ENCODE assay signal across 8 cellular contexts in the genomic region with DNA sequence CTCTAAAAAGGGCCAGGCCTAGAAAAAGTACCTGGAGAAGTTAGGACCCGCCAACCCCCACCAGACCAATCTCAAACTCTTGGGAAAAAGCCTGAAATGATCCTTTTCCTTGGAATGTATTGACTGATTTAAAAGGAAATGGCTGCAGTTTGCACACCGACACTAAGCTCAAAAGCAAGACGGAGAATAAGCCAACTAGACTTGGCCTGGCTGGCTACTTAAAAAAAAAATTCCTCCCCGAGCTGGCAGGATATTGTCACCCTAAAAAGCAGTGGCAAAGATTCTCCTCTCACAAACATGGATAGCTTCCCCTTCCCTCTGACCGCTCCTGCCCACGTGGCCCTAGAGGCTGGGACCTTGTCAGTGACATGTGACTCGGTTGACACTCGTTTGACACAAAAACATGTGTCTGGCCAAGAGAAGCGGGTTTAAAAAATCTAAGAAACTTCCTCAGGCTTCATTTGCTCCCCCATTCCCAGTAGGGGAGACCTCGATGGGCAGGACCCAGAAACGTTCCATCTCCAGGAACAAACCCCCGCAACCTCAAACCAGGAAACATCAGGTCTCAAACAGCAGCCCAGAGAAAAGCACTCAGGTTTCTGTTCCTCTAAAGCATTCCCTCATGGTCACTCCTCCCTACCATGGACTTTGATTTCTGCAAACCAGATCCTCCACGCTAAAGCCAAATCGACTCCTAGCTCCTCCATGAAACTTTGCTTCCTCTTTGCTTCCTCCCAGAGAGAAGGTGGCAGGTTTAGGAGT. TPM values are rescaled to one million over a fixed set of nuclear protein-coding genes. Genes with fewer than 3 reads are reported as not detected.
A peak's percentile ranks its signal among the peaks of the same experiment; 100 is the strongest.
DNase-seq lines count a peak whose midpoint lies in the region; ATAC-seq, FAIRE-seq and TF ChIP-seq lines count a peak whose summit lies in the region.

No MANE protein-coding gene starts in this region.

- H4K20me1 ChIP-seq in smooth muscle cell (ENCODE audit: low read depth) = no peaks in the 10 kb centered on the region

- H3K36me3 ChIP-seq in HUES48 (ENCODE audit: control insufficient read depth, insufficient read depth, low read length) = no peaks in the 10 kb centered on the region
- no peaks in the 10 kb centered on the region for H3K36me3 ChIP-seq in smooth muscle cell (ENCODE audit: low read depth)

- TF ChIP-seq POLR2A in A549 (IDR thresholded peaks at IDR 0.05; ENCODE audit: low read length) = no peak

- TF ChIP-seq CTCF in A549 (IDR thresholded peaks at IDR 0.05) (no peak), smooth muscle cell (IDR thresholded peaks at IDR 0.05; ENCODE audit: borderline replicate concordance, insufficient read depth, poor library complexity, severe bottlenecking) (no peak)

- no peaks in the 10 kb centered on the region for H3K9me3 Mint-ChIP-seq in immature natural killer cell

- no peak for ATAC-seq in A549
- no peak for ATAC-seq in GM21447 (IDR thresholded peaks at IDR 0.05; ENCODE audit: unreplicated experiment)
- no peak for ATAC-seq in HG03025 (IDR thresholded peaks at IDR 0.05; ENCODE audit: low FRiP score, unreplicated experiment)

- H3K4me1 ChIP-seq in A549 = peaks cover 14% of the 10 kb centered on the region; the same call in 1 of the 3 replicates
- H3K4me1 ChIP-seq in HUES48 (ENCODE audit: control insufficient read depth, insufficient read depth, low read length) = peaks cover 5% of the 10 kb centered on the region; the same call in 1 of the 2 replicates
- H3K4me1 ChIP-seq in smooth muscle cell (ENCODE audit: low read depth) = peaks cover 3% of the 10 kb centered on the region

- H3K27ac ChIP-seq in A549 (peak overlapping the region in 1 of 2 experiments; percentile 100; a peak in 3 of 6 replicates), HUES48 (ENCODE audit: low read depth, low read length) (peak overlapping the region; percentile 59), angular gyrus (ENCODE audit: low read depth, low read length) (peak overlapping the region; percentile 37), smooth muscle cell (ENCODE audit: low read depth) (peak overlapping the region; percentile 100)

- no peaks in the 10 kb centered on the region for H3K27me3 ChIP-seq in HUES48 (ENCODE audit: control insufficient read depth, insufficient read depth, low read length)
- no peaks in the 10 kb centered on the region for H3K27me3 ChIP-seq in smooth muscle cell (ENCODE audit: low read depth)

- H3K4me3 Mint-ChIP-seq in immature natural killer cell = peak overlapping the region; percentile 75 to 97 (median 80)

- DNase-seq in A549 (ENCODE audit: low read depth in 1 of 2, low spot score in 1 of 2) = no peak
- DNase-seq in immature natural killer cell = no peak
- DNase-seq in smooth muscle cell (lab: John Stamatoyannopoulos, UW; ENCODE audit: unreplicated experiment) = no peak
- no peak for DNase-seq in NCI-H345 (lab: John Stamatoyannopoulos, UW)

- POLR2A ChIA-PET in A549 (lab: Yijun Ruan, JAX) = no interaction called here

- H3K4me2 ChIP-seq in A549 = peak overlapping the region; percentile 50
- no peak overlapping the region for H3K4me2 ChIP-seq in smooth muscle cell

- H3K27ac Mint-ChIP-seq in immature natural killer cell = peak overlapping the region; percentile 91 to 100 (median 97)

- CTCF ChIA-PET in A549 (lab: Yijun Ruan, JAX) = interaction anchor here (0.5 to 1.8 kb wide), 4 partner anchors 26 to 693 kb away, joined by 3 to 5 read pairs (median 4); partner anchors contain the start of gene IL27RA

- no peak overlapping the region for H2AFZ ChIP-seq in smooth muscle cell (ENCODE audit: low read depth)

- peaks cover 25% of the 10 kb centered on the region for H3K79me2 ChIP-seq in smooth muscle cell (ENCODE audit: low read depth)

- no peak for FAIRE-seq in A549 (lab: Jason Lieb, UNC)

- peaks cover 19 to 39% (median 27%) of the 10 kb centered on the region in 3 donors for H3K27me3 Mint-ChIP-seq in immature natural killer cell (ENCODE audit: low read depth in 3 of 3)

- H3K36me3 Mint-ChIP-seq in immature natural killer cell = no peaks in the 10 kb centered on the region

- H3K9me3 ChIP-seq in A549 (no peaks in the 10 kb centered on the region), HUES48 (ENCODE audit: control insufficient read depth, insufficient read depth, low read length) (no peaks in the 10 kb centered on the region), smooth muscle cell (replicated peaks; ENCODE audit: low read depth) (no peaks in the 10 kb centered on the region)

- WGBS in A549 (ENCODE audit: missing lambda C conversion rate) = 71% methylated on average over 14 of the region's 14 CpGs
- 79% methylated on average over 14 of the region's 14 CpGs for WGBS in smooth muscle cell (ENCODE audit: low lambda C conversion rate)

- H3F3A ChIP-seq in smooth muscle cell (ENCODE audit: low read depth) = peaks cover 22% of the 10 kb centered on the region

- H3K4me1 Mint-ChIP-seq in immature natural killer cell = peaks cover 39 to 45% of the 10 kb centered on the region in 2 donors

- H3K9ac ChIP-seq in HUES48 (ENCODE audit: low read depth, low read length) = no peak overlapping the region
- H3K9ac ChIP-seq in smooth muscle cell (ENCODE audit: low read depth) = no peak overlapping the region

- TF ChIP-seq RAD21 in A549 (conservative IDR thresholded peaks at IDR 0.05 in 1 of 2, IDR thresholded peaks at IDR 0.05 in 1 of 2) = no peak

- H3K4me3 ChIP-seq in A549 (peak overlapping the region; percentile 74), HUES48 (ENCODE audit: low read depth, low read length) (peak overlapping the region; percentile 41; the same call in 1 of the 2 replicates), smooth muscle cell (peak overlapping the region; percentile 82)

- no peak for TF ChIP-seq EP300 in A549 (IDR thresholded peaks at IDR 0.05)

TF ChIP-seq in A549, 52 proteins besides CTCF, POLR2A, EP300 and RAD21 (continues in another document):
- TF ChIP-seq POLR2AphosphoS2 (conservative IDR thresholded peaks at IDR 0.05; ENCODE audit: low read length) (no peak), GATA3 (IDR thresholded peaks at IDR 0.05; ENCODE audit: borderline replicate concordance) (no peak), EHF (CRISPR knock-in tag; IDR thresholded peaks at IDR 0.05) (no peak), BHLHE40 (IDR thresholded peaks at IDR 0.05; ENCODE audit: low read depth, low read length) (no peak), JUN (IDR thresholded peaks at IDR 0.05) (no peak), RARB (CRISPR knock-in tag; IDR thresholded peaks at IDR 0.05) (no peak)
- TF ChIP-seq, protein P1, sequence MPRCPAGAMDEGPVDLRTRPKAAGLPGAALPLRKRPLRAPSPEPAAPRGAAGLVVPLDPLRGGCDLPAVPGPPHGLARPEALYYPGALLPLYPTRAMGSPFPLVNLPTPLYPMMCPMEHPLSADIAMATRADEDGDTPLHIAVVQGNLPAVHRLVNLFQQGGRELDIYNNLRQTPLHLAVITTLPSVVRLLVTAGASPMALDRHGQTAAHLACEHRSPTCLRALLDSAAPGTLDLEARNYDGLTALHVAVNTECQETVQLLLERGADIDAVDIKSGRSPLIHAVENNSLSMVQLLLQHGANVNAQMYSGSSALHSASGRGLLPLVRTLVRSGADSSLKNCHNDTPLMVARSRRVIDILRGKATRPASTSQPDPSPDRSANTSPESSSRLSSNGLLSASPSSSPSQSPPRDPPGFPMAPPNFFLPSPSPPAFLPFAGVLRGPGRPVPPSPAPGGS (IDR thresholded peaks at IDR 0.05) = no peak

RNA-seq across cellular contexts. Expression of gene RFX1, which starts 1.3 kb away (rescaled TPM):
- polyA plus RNA-seq in A549 (2011; rRNA removed) (0.57 and 0.79 TPM in 2 replicates), A549 (2017; fragmentation: RNase III; extraction: RNeasy Plus Mini Kit Qiagen cat#74134 plus additional on column Dnase treatment) (4.9 to 5.4 TPM (median 4.9 TPM) in 3 replicates), immature natural killer cell (1 to 10 TPM in 1 of 3 donors, under 1 TPM in 2; 0.21 to 1.5 (median 0.66) TPM), smooth muscle cell (2.2 and 2.8 TPM in 2 replicates)
- 2.4 and 3.3 TPM in 2 replicates for polyA plus RNA-seq in A549 (2012; cell fraction: cytosol; rRNA removed)
- 11.0 and 18.9 TPM in 2 replicates for polyA plus RNA-seq in A549 (2012; cell fraction: nucleus; rRNA removed)
- polyA minus RNA-seq in A549 (2011; rRNA and poly(A)+ RNA removed) = 0.87 and 1.8 TPM in 2 replicates
- 0.45 and 2.2 TPM in 2 replicates for total RNA-seq in smooth muscle cell

RNA-seq across cellular contexts. Expression of gene RLN3, which starts 23.1 kb away (rescaled TPM):
- polyA plus RNA-seq in A549 (2011; rRNA removed) (not detected in 2 replicates), A549 (2017; fragmentation: RNase III; extraction: RNeasy Plus Mini Kit Qiagen cat#74134 plus additional on column Dnase treatment) (not detected in 3 replicates), immature natural killer cell (not detected), smooth muscle cell (not detected in 2 replicates)
- polyA plus RNA-seq in A549 (2012; cell fraction: cytosol; rRNA removed) = not detected in 2 replicates
- not detected in 2 replicates for polyA plus RNA-seq in A549 (2012; cell fraction: nucleus; rRNA removed)
- polyA minus RNA-seq in A549 (2011; rRNA and poly(A)+ RNA removed) = not detected in 2 replicates
- not detected in 2 replicates for total RNA-seq in smooth muscle cell

RNA-seq across cellular contexts. Expression of gene IL27RA, which starts 26.8 kb away (rescaled TPM):
- polyA plus RNA-seq in A549 (2011; rRNA removed) = 3.0 and 3.1 TPM in 2 replicates
- 3.3 and 4.6 TPM in 2 replicates for polyA plus RNA-seq in A549 (2012; cell fraction: cytosol; rRNA removed)
- 5.8 and 6.0 TPM in 2 replicates for polyA plus RNA-seq in A549 (2012; cell fraction: nucleus; rRNA removed)
- 4.0 to 4.6 TPM (median 4.5 TPM) in 3 replicates for polyA plus RNA-seq in A549 (2017; fragmentation: RNase III; extraction: RNeasy Plus Mini Kit Qiagen cat#74134 plus additional on column Dnase treatment)
- 2.7 TPM in 2 replicates for polyA minus RNA-seq in A549 (2011; rRNA and poly(A)+ RNA removed)
- polyA plus RNA-seq in immature natural killer cell = 10 to 100 TPM; 58.6 to 86.4 (median 69.9) TPM
- 1.4 and 3.1 TPM in 2 replicates for total RNA-seq in smooth muscle cell
- polyA plus RNA-seq in smooth muscle cell = 3.8 and 7.1 TPM in 2 replicates

RNA-seq across cellular contexts. Expression of gene DCAF15, which starts 52.5 kb away (rescaled TPM):
- 6.9 and 10.2 TPM in 2 replicates for polyA plus RNA-seq in A549 (2011; rRNA removed)
- polyA plus RNA-seq in A549 (2012; cell fraction: cytosol; rRNA removed) = 31.8 and 39.5 TPM in 2 replicates
- 147 and 188 TPM in 2 replicates for polyA plus RNA-seq in A549 (2012; cell fraction: nucleus; rRNA removed)
- polyA plus RNA-seq in A549 (2017; fragmentation: RNase III; extraction: RNeasy Plus Mini Kit Qiagen cat#74134 plus additional on column Dnase treatment) = 21.1 to 23.0 TPM (median 21.5 TPM) in 3 replicates
- polyA minus RNA-seq in A549 (2011; rRNA and poly(A)+ RNA removed) = 15.1 and 17.4 TPM in 2 replicates
- 1 to 10 TPM; 2.4 to 9.4 (median 4.2) TPM for polyA plus RNA-seq in immature natural killer cell
- 12.4 and 15.9 TPM in 2 replicates for total RNA-seq in smooth muscle cell
- polyA plus RNA-seq in smooth muscle cell = 27.0 and 30.9 TPM in 2 replicates

RNA-seq across cellular contexts. Expression of gene PALM3, which starts 57.1 kb away (rescaled TPM):
- 0.73 and 0.96 TPM in 2 replicates for polyA plus RNA-seq in A549 (2011; rRNA removed)
- 2.3 and 2.6 TPM in 2 replicates for polyA plus RNA-seq in A549 (2012; cell fraction: cytosol; rRNA removed)
- 2.0 and 2.4 TPM in 2 replicates for polyA plus RNA-seq in A549 (2012; cell fraction: nucleus; rRNA removed)
- 7.9 to 12.1 TPM (median 10.2 TPM) in 3 replicates for polyA plus RNA-seq in A549 (2017; fragmentation: RNase III; extraction: RNeasy Plus Mini Kit Qiagen cat#74134 plus additional on column Dnase treatment)
- polyA minus RNA-seq in A549 (2011; rRNA and poly(A)+ RNA removed) = 0.92 TPM in 1 of 2 replicates, not detected in the other
- polyA plus RNA-seq in immature natural killer cell = not detected
- total RNA-seq in smooth muscle cell = 1.6 TPM in 1 of 2 replicates, not detected in the other
- polyA plus RNA-seq in smooth muscle cell = 0.55 and 1.4 TPM in 2 replicates
